In genomic region chr11:1126935-1127663, GRCh38 we compare ENCODE assay signal across 21 cellular contexts. TPM values are rescaled to one million over a fixed set of nuclear protein-coding genes. Genes with fewer than 3 reads are reported as not detected.
DNase-seq lines count a peak whose midpoint lies in the region; ATAC-seq and TF ChIP-seq lines count a peak whose summit lies in the region.
"Had no signal": no experiment of that assay in that cellular context is flagged by ENCODE, and none has a peak within 500 bp of the region (broad histone marks: within the 10 kb centered on the region; RNA-seq: fewer than 3 reads in every experiment).

No MANE protein-coding gene starts in this region.

- no peak overlapping the region for H3K4me3 Mint-ChIP-seq in activated naive CD8-positive, alpha-beta T cell treated with anti-CD3 and anti-CD28 coated beads, Interleukin-2, amount 10 ng/mL, durations not matched to agents 7 days and 5 days
- H3K4me3 Mint-ChIP-seq in activated naive CD8-positive, alpha-beta T cell treated with anti-CD3 and anti-CD28 coated beads for 36 hours, result no peak overlapping the region
- no peak overlapping the region for H3K4me3 Mint-ChIP-seq in type B pancreatic cell
- H3K4me3 Mint-ChIP-seq: activated naive CD8-positive, alpha-beta T cell treated with anti-CD3 and anti-CD28 coated beads, Interleukin-2, amount 50 U/mL, for 24 hours; brain; CD4-positive, CD25-positive, alpha-beta regulatory T cell; HFFc6; T-cell had no signal

- H3K27ac Mint-ChIP-seq in activated naive CD8-positive, alpha-beta T cell treated with anti-CD3 and anti-CD28 coated beads, Interleukin-2, amount 10 ng/mL, durations not matched to agents 7 days and 5 days, result no peak overlapping the region
- H3K27ac Mint-ChIP-seq in activated naive CD8-positive, alpha-beta T cell treated with anti-CD3 and anti-CD28 coated beads for 36 hours, result no peak overlapping the region
- H3K27ac Mint-ChIP-seq in type B pancreatic cell, result no peak overlapping the region
- H3K27ac Mint-ChIP-seq: activated naive CD8-positive, alpha-beta T cell treated with anti-CD3 and anti-CD28 coated beads, Interleukin-2, amount 50 U/mL, for 24 hours; brain; CD4-positive, CD25-positive, alpha-beta regulatory T cell; HFFc6; T-cell had no signal

- H3K27me3 Mint-ChIP-seq in activated naive CD8-positive, alpha-beta T cell treated with anti-CD3 and anti-CD28 coated beads, Interleukin-2, amount 10 ng/mL, durations not matched to agents 7 days and 5 days, result no peaks in the 10 kb centered on the region
- peaks cover 8% of the 10 kb centered on the region for H3K27me3 Mint-ChIP-seq in activated naive CD8-positive, alpha-beta T cell treated with anti-CD3 and anti-CD28 coated beads for 36 hours
- peaks cover 12% of the 10 kb centered on the region for H3K27me3 Mint-ChIP-seq in type B pancreatic cell

- H3K36me3 Mint-ChIP-seq in activated naive CD8-positive, alpha-beta T cell treated with anti-CD3 and anti-CD28 coated beads, Interleukin-2, amount 10 ng/mL, durations not matched to agents 7 days and 5 days, result no peaks in the 10 kb centered on the region
- peaks cover 2% of the 10 kb centered on the region for H3K36me3 Mint-ChIP-seq in activated naive CD8-positive, alpha-beta T cell treated with anti-CD3 and anti-CD28 coated beads for 36 hours
- no peaks in the 10 kb centered on the region for H3K36me3 Mint-ChIP-seq in type B pancreatic cell
- H3K36me3 Mint-ChIP-seq: brain; CD4-positive, CD25-positive, alpha-beta regulatory T cell; T-cell had no signal

- H3K9me3 ChIP-seq in transverse colon (no peaks in the 10 kb centered on the region), hepatocyte (ENCODE audit: low read depth) (no peaks in the 10 kb centered on the region)
- H3K9me3 ChIP-seq: neutrophil had no signal

- peak; percentile 21 for DNase-seq in activated naive CD8-positive, alpha-beta T cell treated with anti-CD3 and anti-CD28 coated beads, Interleukin-2, amount 10 ng/mL, durations not matched to agents 7 days and 5 days
- no peak for DNase-seq in activated naive CD8-positive, alpha-beta T cell treated with anti-CD3 and anti-CD28 coated beads for 36 hours
- DNase-seq in RPMI7951 (ENCODE audit: low read depth), result peak; percentile 44
- DNase-seq in left kidney (ENCODE audit: low read depth, low spot score), result peak; percentile 77
- DNase-seq in type B pancreatic cell (ENCODE audit: extremely low spot score, unreplicated experiment), result peak; percentile 67
- no peak for DNase-seq in transverse colon
- DNase-seq in hepatocyte (ENCODE audit: low spot score), result no peak
- DNase-seq: activated CD4-positive, alpha-beta T cell treated with anti-CD3 and anti-CD28 coated beads, Interleukin-2, amount 50 U/mL, for 4 hours; activated naive CD8-positive, alpha-beta T cell treated with anti-CD3 and anti-CD28 coated beads, Interleukin-2, amount 50 U/mL, for 24 hours; DMS 273 treated with DMSO at 0.1 percent for 48 hours; glutamatergic neuron; HFFc6; NCI-H1417 treated with DMSO at 0.1 percent for 48 hours; NCI-H524 treated with DMSO at 0.1 percent for 48 hours; stimulated activated CD4-positive, alpha-beta T cell treated with anti-CD3 and anti-CD28 coated beads, Interleukin-12 subunit alpha, Interleukin-12 subunit beta, amount 100 ng/mL, for 4 hours had no signal

- no peak overlapping the region for H3K27ac ChIP-seq in transverse colon
- H3K27ac ChIP-seq in hepatocyte, result no peak overlapping the region
- H3K27ac ChIP-seq: neutrophil, RWPE1 had no signal

- H3K27me3 ChIP-seq in transverse colon (peaks cover 17% of the 10 kb centered on the region), hepatocyte (no peaks in the 10 kb centered on the region)

- TF ChIP-seq EP300 in transverse colon (IDR thresholded peaks at IDR 0.05; ENCODE audit: low read depth), result no peak

- H3K79me2 ChIP-seq in hepatocyte, result no peaks in the 10 kb centered on the region

- TF ChIP-seq POLR2A in transverse colon (IDR thresholded peaks at IDR 0.05), result no peak

- peaks cover 13% of the 10 kb centered on the region for H3K9me3 Mint-ChIP-seq in activated naive CD8-positive, alpha-beta T cell treated with anti-CD3 and anti-CD28 coated beads, Interleukin-2, amount 10 ng/mL, durations not matched to agents 7 days and 5 days
- peaks cover 4% of the 10 kb centered on the region for H3K9me3 Mint-ChIP-seq in activated naive CD8-positive, alpha-beta T cell treated with anti-CD3 and anti-CD28 coated beads for 36 hours
- no peaks in the 10 kb centered on the region for H3K9me3 Mint-ChIP-seq in type B pancreatic cell

- 78% methylated on average over 20 of the region's 30 CpGs; no CpG with 5 or more reads in 1 of the 2 donors for WGBS in transverse colon (ENCODE audit: low coverage in 1 of 2), 2 donors
- 92% methylated on average over 30 of the region's 30 CpGs for WGBS in hepatocyte (ENCODE audit: low lambda C conversion rate, missing lambda C conversion rate)

- intact Hi-C loops in transverse colon (cut with DNase I; ENCODE audit: low total_unique reads), result no loop called here

- no peak overlapping the region for H2AFZ ChIP-seq in hepatocyte

- H3K36me3 ChIP-seq in transverse colon, result no peaks in the 10 kb centered on the region
- H3K36me3 ChIP-seq in hepatocyte (replicated peaks; ENCODE audit: insufficient read depth, low read depth), result no peaks in the 10 kb centered on the region
- H3K36me3 ChIP-seq: neutrophil had no signal

- no peaks in the 10 kb centered on the region for H4K20me1 ChIP-seq in hepatocyte (ENCODE audit: insufficient read depth, poor library complexity, severe bottlenecking)

- H3K4me1 ChIP-seq in transverse colon, result no peaks in the 10 kb centered on the region
- no peaks in the 10 kb centered on the region for H3K4me1 ChIP-seq in hepatocyte (ENCODE audit: insufficient read depth)

- no peaks in the 10 kb centered on the region for H3K9me2 ChIP-seq in hepatocyte (replicated peaks; ENCODE audit: insufficient read depth)

- POLR2A ChIA-PET in activated naive CD8-positive, alpha-beta T cell treated with anti-CD3 and anti-CD28 coated beads, Interleukin-2, amount 10 ng/mL, durations not matched to agents 7 days and 5 days (lab: Charles Lee), result no interaction called here

- H3K4me1 Mint-ChIP-seq in activated naive CD8-positive, alpha-beta T cell treated with anti-CD3 and anti-CD28 coated beads, Interleukin-2, amount 10 ng/mL, durations not matched to agents 7 days and 5 days, result no peaks in the 10 kb centered on the region
- no peaks in the 10 kb centered on the region for H3K4me1 Mint-ChIP-seq in activated naive CD8-positive, alpha-beta T cell treated with anti-CD3 and anti-CD28 coated beads for 36 hours
- H3K4me1 Mint-ChIP-seq in type B pancreatic cell (ENCODE audit: unreplicated experiment), result no peaks in the 10 kb centered on the region
- H3K4me1 Mint-ChIP-seq: activated naive CD8-positive, alpha-beta T cell treated with anti-CD3 and anti-CD28 coated beads, Interleukin-2, amount 50 U/mL, for 24 hours; CD4-positive, CD25-positive, alpha-beta regulatory T cell; T-cell had no signal

- TF ChIP-seq CTCF in type B pancreatic cell (conservative IDR thresholded peaks at IDR 0.05) (no peak), transverse colon (IDR thresholded peaks at IDR 0.05) (no peak), hepatocyte (IDR thresholded peaks at IDR 0.05; ENCODE audit: poor library complexity) (no peak)

- no peak overlapping the region for H3K4me2 ChIP-seq in hepatocyte

- no peak for ATAC-seq in activated naive CD8-positive, alpha-beta T cell treated with anti-CD3 and anti-CD28 coated beads, Interleukin-2, amount 10 ng/mL, durations not matched to agents 7 days and 5 days (ENCODE audit: low read depth)
- ATAC-seq: activated naive CD8-positive, alpha-beta T cell treated with anti-CD3 and anti-CD28 coated beads, Interleukin-2, amount 50 U/mL, for 24 hours; T-cell had no signal

- H3K4me3 ChIP-seq in transverse colon (no peak overlapping the region), hepatocyte (no peak overlapping the region)

- in situ Hi-C loops in transverse colon (cut with MboI; ENCODE audit: low pct_ligation_motif_present in 1 of 4, low pct_unique_long_range_greater_than_20kb in 1 of 4, low sequenced_read_pairs in 3 of 4), result no loop called here

RNA-seq across cellular contexts. Expression of gene MUC5AC, which starts 30.7 kb away (rescaled TPM):
- total RNA-seq in activated naive CD8-positive, alpha-beta T cell treated with anti-CD3 and anti-CD28 coated beads, Interleukin-2, amount 10 ng/mL, durations not matched to agents 7 days and 5 days, result not detected
- not detected for total RNA-seq in activated naive CD8-positive, alpha-beta T cell treated with anti-CD3 and anti-CD28 coated beads for 36 hours
- not detected in 2 replicates for total RNA-seq in RPMI7951 (2014; rRNA removed; shearing (Covaris generic))
- total RNA-seq in type B pancreatic cell (ENCODE audit: low replicate concordance), result 0.10 and 1.4 TPM in 2 replicates
- total RNA-seq in transverse colon, result not detected
- under 0.01 and 0.07 TPM in 2 replicates for total RNA-seq in hepatocyte
- polyA plus RNA-seq in hepatocyte, result 0.02 and 0.08 TPM in 2 replicates
- total RNA-seq: CD4-positive, CD25-positive, alpha-beta regulatory T cell; HFFc6; renal cortical epithelial cell had no signal
- polyA plus RNA-seq: CD4-positive, CD25-positive, alpha-beta regulatory T cell had no signal

RNA-seq across cellular contexts. Expression of gene MUC2, which starts 52.4 kb away (rescaled TPM):
- total RNA-seq in activated naive CD8-positive, alpha-beta T cell treated with anti-CD3 and anti-CD28 coated beads, Interleukin-2, amount 10 ng/mL, durations not matched to agents 7 days and 5 days, result not detected
- not detected for total RNA-seq in activated naive CD8-positive, alpha-beta T cell treated with anti-CD3 and anti-CD28 coated beads for 36 hours
- not detected in 2 replicates for total RNA-seq in RPMI7951 (2014; rRNA removed; shearing (Covaris generic))
- total RNA-seq in type B pancreatic cell (ENCODE audit: low replicate concordance), result 1.5 and 2.7 TPM in 2 replicates
- 100 to 1,000 TPM; 269 to 910 (median 671) TPM for total RNA-seq in transverse colon
- total RNA-seq in hepatocyte, result 6.7 and 18.2 TPM in 2 replicates
- polyA plus RNA-seq in hepatocyte, result 0.77 and 0.83 TPM in 2 replicates
- total RNA-seq: CD4-positive, CD25-positive, alpha-beta regulatory T cell; renal cortical epithelial cell had no signal
- polyA plus RNA-seq: CD4-positive, CD25-positive, alpha-beta regulatory T cell had no signal

Comparison
In these comparisons a context has a peak if more than half of its experiments do, and no peak if none do; other contexts are left out.
1. DNase-seq: peak in activated naive CD8-positive, alpha-beta T cell treated with anti-CD3 and anti-CD28 coated beads, Interleukin-2, amount 10 ng/mL, durations not matched to agents 7 days and 5 days (single experiment), RPMI7951 (single experiment), left kidney (single experiment) and type B pancreatic cell (single experiment); none in activated naive CD8-positive, alpha-beta T cell treated with anti-CD3 and anti-CD28 coated beads for 36 hours (single experiment), transverse colon (single experiment) and hepatocyte (single experiment).
2. RNA of gene MUC2, which starts 52.4 kb away (total RNA-seq): 269 to 910 TPM in transverse colon; 6.7 to 18.2 TPM in hepatocyte, 1.5 to 2.7 TPM in type B pancreatic cell, not detected in activated naive CD8-positive, alpha-beta T cell treated with anti-CD3 and anti-CD28 coated beads, Interleukin-2, amount 10 ng/mL, durations not matched to agents 7 days and 5 days, not detected in activated naive CD8-positive, alpha-beta T cell treated with anti-CD3 and anti-CD28 coated beads for 36 hours and not detected in RPMI7951; every median in the first group is over 10 times any median in the second.